ENCODE assay signal across 10 cellular contexts in genomic region chr19:588758-589692, GRCh38. TPM values are rescaled to one million over a fixed set of nuclear protein-coding genes. Genes with fewer than 3 reads are reported as not detected.
A peak's percentile ranks its signal among the peaks of the same experiment; 100 is the strongest.
DNase-seq lines count a peak whose midpoint lies in the region; ATAC-seq and TF ChIP-seq lines count a peak whose summit lies in the region.
"Had no signal": no experiment of that assay in that cellular context is flagged by ENCODE, and none has a peak within 500 bp of the region (broad histone marks: within the 10 kb centered on the region; RNA-seq: fewer than 3 reads in every experiment).

No MANE protein-coding gene starts in this region.

- in situ Hi-C loops in KBM-7 (cut with MboI; ENCODE audit: low pct_unique_long_range_greater_than_20kb, low sequenced_read_pairs) = no loop called here

- H3K36me3 Mint-ChIP-seq in activated T-cell treated with anti-CD3 and anti-CD28 coated beads, Interleukin-2, amount 50 U/mL, for 72 hours (ENCODE audit: insufficient read depth in 2 of 2) = no peaks in the 10 kb centered on the region
- H3K36me3 Mint-ChIP-seq in activated T-cell treated with anti-CD3 and anti-CD28 coated beads, Interleukin-2, amount 50 U/mL, for 24 hours (ENCODE audit: low read depth) = no peaks in the 10 kb centered on the region

- peak in 1 of 2 donors; percentile 12 for ATAC-seq in activated T-cell treated with anti-CD3 and anti-CD28 coated beads, Interleukin-2, amount 50 U/mL, for 72 hours (replicated peaks in 1 of 2)
- no peak for ATAC-seq in GM18505 (IDR thresholded peaks at IDR 0.05; ENCODE audit: unreplicated experiment)

- H3K4me1 Mint-ChIP-seq in activated T-cell treated with anti-CD3 and anti-CD28 coated beads, Interleukin-2, amount 50 U/mL, for 72 hours (ENCODE audit: low read depth) = peaks cover 13% of the 10 kb centered on the region
- H3K4me1 Mint-ChIP-seq in activated T-cell treated with anti-CD3 and anti-CD28 coated beads, Interleukin-2, amount 50 U/mL, for 24 hours (ENCODE audit: low read depth) = peaks cover 12% of the 10 kb centered on the region

- no peak for TF ChIP-seq POLR2A in GM18505 (IDR thresholded peaks at IDR 0.05; ENCODE audit: borderline replicate concordance, extremely low read depth, insufficient read depth, insufficient read length)

- H3K4me3 Mint-ChIP-seq in activated T-cell treated with anti-CD3 and anti-CD28 coated beads, Interleukin-2, amount 50 U/mL, for 72 hours = peak overlapping the region; percentile 65 to 73
- no peak overlapping the region for H3K4me3 Mint-ChIP-seq in activated T-cell treated with anti-CD3 and anti-CD28 coated beads, Interleukin-2, amount 50 U/mL, for 24 hours

- peaks cover 12% of the 10 kb centered on the region for H3K27me3 Mint-ChIP-seq in activated T-cell treated with anti-CD3 and anti-CD28 coated beads, Interleukin-2, amount 50 U/mL, for 72 hours (ENCODE audit: low read depth)
- peaks cover 54% of the 10 kb centered on the region for H3K27me3 Mint-ChIP-seq in activated T-cell treated with anti-CD3 and anti-CD28 coated beads, Interleukin-2, amount 50 U/mL, for 24 hours

- DNase-seq in activated T-cell treated with anti-CD3 and anti-CD28 coated beads, Interleukin-2, amount 50 U/mL, for 72 hours = no peak
- DNase-seq in activated T-cell treated with anti-CD3 and anti-CD28 coated beads, Interleukin-2, amount 50 U/mL, for 24 hours = no peak
- DNase-seq in NCI-H510A (lab: John Stamatoyannopoulos, UW) (peak; percentile 57), substantia nigra (lab: John Stamatoyannopoulos, UW) (peak in 9 of 49 donors; percentile 20 to 75 (median 49)), occipital lobe (lab: John Stamatoyannopoulos, UW) (no peak), KBM-7 (no peak)
- DNase-seq in effector CD8-positive, alpha-beta T cell (lab: John Stamatoyannopoulos, UW) = peak; percentile 25
- DNase-seq: aorta, kidney glomerular epithelial cell had no signal

- H3K9me3 Mint-ChIP-seq in activated T-cell treated with anti-CD3 and anti-CD28 coated beads, Interleukin-2, amount 50 U/mL, for 72 hours = no peaks in the 10 kb centered on the region
- H3K9me3 Mint-ChIP-seq in activated T-cell treated with anti-CD3 and anti-CD28 coated beads, Interleukin-2, amount 50 U/mL, for 24 hours = no peaks in the 10 kb centered on the region

- H3K27ac Mint-ChIP-seq in activated T-cell treated with anti-CD3 and anti-CD28 coated beads, Interleukin-2, amount 50 U/mL, for 72 hours = no peak overlapping the region
- no peak overlapping the region for H3K27ac Mint-ChIP-seq in activated T-cell treated with anti-CD3 and anti-CD28 coated beads, Interleukin-2, amount 50 U/mL, for 24 hours

- peak overlapping the region; percentile 99 for H3K27ac ChIP-seq in substantia nigra (ENCODE audit: low read depth, low read length, poor library complexity, severe bottlenecking)

RNA-seq across cellular contexts. Expression of gene HCN2, which starts 0.7 kb away (rescaled TPM):
- total RNA-seq in activated T-cell treated with anti-CD3 and anti-CD28 coated beads, Interleukin-2, amount 50 U/mL, for 72 hours = 1 to 10 TPM in 1 of 2 donors, under 1 TPM in 1; 0.81 to 1.1 TPM
- 8.0 TPM for total RNA-seq in occipital lobe

RNA-seq across cellular contexts. Expression of gene BSG, which starts 16.6 kb away (rescaled TPM):
- 100 to 1,000 TPM; 144 to 162 TPM for total RNA-seq in activated T-cell treated with anti-CD3 and anti-CD28 coated beads, Interleukin-2, amount 50 U/mL, for 72 hours
- 77.4 TPM for total RNA-seq in occipital lobe

RNA-seq across cellular contexts. Expression of gene POLRMT, which starts 44.3 kb away (rescaled TPM):
- total RNA-seq in activated T-cell treated with anti-CD3 and anti-CD28 coated beads, Interleukin-2, amount 50 U/mL, for 72 hours = 10 to 100 TPM; 62.7 to 79.0 TPM
- 12.5 TPM for total RNA-seq in occipital lobe

RNA-seq across cellular contexts. Expression of gene GZMM, which starts 45.2 kb away (rescaled TPM):
- 10 to 100 TPM; 23.5 to 31.0 TPM for total RNA-seq in activated T-cell treated with anti-CD3 and anti-CD28 coated beads, Interleukin-2, amount 50 U/mL, for 72 hours
- not detected for total RNA-seq in occipital lobe

RNA-seq across cellular contexts. Expression of gene FGF22, which starts 50.7 kb away (rescaled TPM):
- not detected for total RNA-seq in activated T-cell treated with anti-CD3 and anti-CD28 coated beads, Interleukin-2, amount 50 U/mL, for 72 hours
- total RNA-seq in occipital lobe = 0.62 TPM

Comparison
In these comparisons a context has a peak if more than half of its experiments do, and no peak if none do; other contexts are left out.
1. DNase-seq: peak in NCI-H510A (single experiment) and effector CD8-positive, alpha-beta T cell (single experiment); none in activated T-cell treated with anti-CD3 and anti-CD28 coated beads, Interleukin-2, amount 50 U/mL, for 72 hours (0 of 2), activated T-cell treated with anti-CD3 and anti-CD28 coated beads, Interleukin-2, amount 50 U/mL, for 24 hours (single experiment), occipital lobe (single experiment) and KBM-7 (single experiment).